19 cellular contexts compared by ENCODE assay signal in the genomic region with DNA sequence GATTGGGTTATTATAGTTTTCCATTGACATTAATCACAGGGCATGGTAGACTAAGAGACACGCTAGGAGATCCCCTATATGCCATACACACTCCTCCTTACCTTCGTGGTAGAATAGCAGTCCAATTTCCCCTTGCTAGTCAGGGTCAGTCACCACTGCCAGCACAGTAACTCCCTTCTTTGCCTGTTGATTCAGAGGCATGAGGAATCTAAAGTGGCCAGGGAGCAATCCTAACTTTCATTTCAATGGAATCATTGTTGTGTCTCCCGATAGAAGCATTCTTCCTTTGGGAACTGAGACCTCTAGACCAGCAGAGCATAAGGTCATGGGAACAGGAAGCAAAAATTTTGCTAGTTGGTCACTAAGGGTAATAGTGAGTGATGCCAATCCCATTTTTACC. TPM values are rescaled to one million over a fixed set of nuclear protein-coding genes. Genes with fewer than 3 reads are reported as not detected.
A peak's percentile ranks its signal among the peaks of the same experiment; 100 is the strongest.
DNase-seq lines count a peak whose midpoint lies in the region.
"Had no signal": no experiment of that assay in that cellular context is flagged by ENCODE, and none has a peak within 500 bp of the region (broad histone marks: within the 10 kb centered on the region; RNA-seq: fewer than 3 reads in every experiment).

No MANE protein-coding gene starts in this region.

- H3K27ac ChIP-seq in GM23248: no peak overlapping the region
- H3K27ac ChIP-seq: A549, HL-60 had no signal

- no peaks in the 10 kb centered on the region for H3K9me3 ChIP-seq in GM23248 (ENCODE audit: low read depth)
- H3K9me3 ChIP-seq: A549, Caco-2 had no signal

- no peaks in the 10 kb centered on the region for H3K4me1 Mint-ChIP-seq in activated T-helper 2 cell treated with anti-CD3 and anti-CD28 coated beads, Interferon-gamma antibody, Interleukin-2, Interleukin-4, amounts not matched to agents 10 μg/mL and 5 μg/mL and 100 μg/mL, durations not matched to agents 14 hours and 24 hours and 36 hours (ENCODE audit: low read depth)
- H3K4me1 Mint-ChIP-seq: CD14-positive monocyte had no signal

- no peaks in the 10 kb centered on the region for H3K79me2 ChIP-seq in GM23248 (ENCODE audit: insufficient read depth)

- DNase-seq in RPMI7951 (ENCODE audit: low read depth) (peak; percentile 5), dermis blood vessel endothelial cell (peak; percentile 23), islet precursor cell (peak; percentile 67), GM23248 (no peak), NOMO-1 treated with DMSO at 0.1 percent for 48 hours (lab: John Stamatoyannopoulos, UW; ENCODE audit: unreplicated experiment) (no peak), NCI-H2029 treated with DMSO at 0.1 percent for 48 hours (lab: John Stamatoyannopoulos, UW) (no peak)
- no peak for DNase-seq in activated T-helper 2 cell treated with anti-CD3 and anti-CD28 coated beads, Interferon-gamma antibody, Interleukin-2, Interleukin-4, amounts not matched to agents 10 μg/mL and 5 μg/mL and 100 μg/mL, durations not matched to agents 14 hours and 24 hours and 36 hours (ENCODE audit: low spot score)
- DNase-seq: Caco-2; CD8-positive, alpha-beta T cell; DND-41; GDM1; GOT3; HCEC 1CT; HFFc6; IMR-90 had no signal

- no peaks in the 10 kb centered on the region for H3K36me3 ChIP-seq in GM23248 (ENCODE audit: low read depth)

- no peak overlapping the region for H3K4me2 ChIP-seq in GM23248 (ENCODE audit: unreplicated experiment)
- H3K4me2 ChIP-seq: A549 had no signal

- no peaks in the 10 kb centered on the region for H3K4me1 ChIP-seq in GM23248 (ENCODE audit: insufficient read depth)
- H3K4me1 ChIP-seq: A549, Caco-2 had no signal

- no peaks in the 10 kb centered on the region for H3F3A ChIP-seq in GM23248 (ENCODE audit: insufficient read depth)

- no peaks in the 10 kb centered on the region for H4K20me1 ChIP-seq in GM23248 (ENCODE audit: insufficient read depth)

- no peak overlapping the region for H3K4me3 Mint-ChIP-seq in activated T-helper 2 cell treated with anti-CD3 and anti-CD28 coated beads, Interferon-gamma antibody, Interleukin-2, Interleukin-4, amounts not matched to agents 10 μg/mL and 5 μg/mL and 100 μg/mL, durations not matched to agents 14 hours and 24 hours and 36 hours (ENCODE audit: low read depth)
- H3K4me3 Mint-ChIP-seq: CD14-positive monocyte; CD8-positive, alpha-beta T cell; HFFc6 had no signal

- no peaks in the 10 kb centered on the region for H3K9me3 Mint-ChIP-seq in activated T-helper 2 cell treated with anti-CD3 and anti-CD28 coated beads, Interferon-gamma antibody, Interleukin-2, Interleukin-4, amounts not matched to agents 10 μg/mL and 5 μg/mL and 100 μg/mL, durations not matched to agents 14 hours and 24 hours and 36 hours
- H3K9me3 Mint-ChIP-seq: CD8-positive, alpha-beta T cell had no signal

- 61% methylated on average over 3 of the region's 3 CpGs for WGBS in GM23248 (ENCODE audit: low coverage in 1 of 2, low lambda C conversion rate in 2 of 2, missing lambda C conversion rate in 2 of 2), 2 experiments

- intact Hi-C loops in activated T-helper 2 cell treated with anti-CD3 and anti-CD28 coated beads, Interferon-gamma antibody, Interleukin-2, Interleukin-4, amounts not matched to agents 10 μg/mL and 5 μg/mL and 100 μg/mL, durations not matched to agents 14 hours and 24 hours and 36 hours (cut with micrococcal nuclease): no loop called here

- no peak overlapping the region for H3K4me3 ChIP-seq in GM23248
- H3K4me3 ChIP-seq: A549 had no signal

- H3K27ac Mint-ChIP-seq in activated T-helper 2 cell treated with anti-CD3 and anti-CD28 coated beads, Interferon-gamma antibody, Interleukin-2, Interleukin-4, amounts not matched to agents 10 μg/mL and 5 μg/mL and 100 μg/mL, durations not matched to agents 14 hours and 24 hours and 36 hours: no peak overlapping the region
- H3K27ac Mint-ChIP-seq: CD14-positive monocyte; CD8-positive, alpha-beta T cell; HFFc6 had no signal

- H3K9ac ChIP-seq in GM23248: no peak overlapping the region

- no peaks in the 10 kb centered on the region for H3K9me2 ChIP-seq in GM23248 (ENCODE audit: insufficient read depth)

- no peaks in the 10 kb centered on the region for H3K36me3 Mint-ChIP-seq in activated T-helper 2 cell treated with anti-CD3 and anti-CD28 coated beads, Interferon-gamma antibody, Interleukin-2, Interleukin-4, amounts not matched to agents 10 μg/mL and 5 μg/mL and 100 μg/mL, durations not matched to agents 14 hours and 24 hours and 36 hours (ENCODE audit: low read depth)
- H3K36me3 Mint-ChIP-seq: CD14-positive monocyte; CD8-positive, alpha-beta T cell had no signal

- H3K27me3 ChIP-seq in GM23248 (replicated peaks; ENCODE audit: insufficient read depth): no peaks in the 10 kb centered on the region; the same call in 1 of the 2 replicates

- H3K27me3 Mint-ChIP-seq in activated T-helper 2 cell treated with anti-CD3 and anti-CD28 coated beads, Interferon-gamma antibody, Interleukin-2, Interleukin-4, amounts not matched to agents 10 μg/mL and 5 μg/mL and 100 μg/mL, durations not matched to agents 14 hours and 24 hours and 36 hours (ENCODE audit: low read depth): peaks cover 15% of the 10 kb centered on the region

- in situ Hi-C loops in GM23248 (cut with MboI): no loop called here

- H2AFZ ChIP-seq in GM23248: no peak overlapping the region

RNA-seq across cellular contexts. Expression of a gene that starts 51.1 kb away (rescaled TPM):
- not detected in 2 replicates for total RNA-seq in RPMI7951 (2014; rRNA removed; shearing (Covaris generic))
- total RNA-seq in dermis blood vessel endothelial cell: 0.14 and 0.68 TPM in 2 replicates
- 0.13 TPM in 1 of 2 replicates, not detected in the other for total RNA-seq in GM23248 (2014; rRNA removed; shearing (Covaris generic))
- 0.25 TPM in 1 of 2 replicates, not detected in the other for polyA plus RNA-seq in GM23248 (2016; fragmentation: Nextera tagmentation; extraction: Ambion mirVana)
- 0.07 TPM in 1 of 2 replicates, not detected in the other for total RNA-seq in activated T-helper 2 cell treated with anti-CD3 and anti-CD28 coated beads, Interferon-gamma antibody, Interleukin-2, Interleukin-4, amounts not matched to agents 10 μg/mL and 5 μg/mL and 100 μg/mL, durations not matched to agents 14 hours and 24 hours and 36 hours
- total RNA-seq: Caco-2, HFFc6 had no signal
- polyA plus RNA-seq: A549, BJ, CD14-positive monocyte had no signal

Comparison
In these comparisons a context has a peak if more than half of its experiments do, and no peak if none do; other contexts are left out.
1. DNase-seq: peak in RPMI7951 (single experiment), dermis blood vessel endothelial cell (single experiment) and islet precursor cell (single experiment); none in GM23248 (single experiment), activated T-helper 2 cell treated with anti-CD3 and anti-CD28 coated beads, Interferon-gamma antibody, Interleukin-2, Interleukin-4, amounts not matched to agents 10 μg/mL and 5 μg/mL and 100 μg/mL, durations not matched to agents 14 hours and 24 hours and 36 hours (single experiment), NOMO-1 treated with DMSO at 0.1 percent for 48 hours (single experiment) and NCI-H2029 treated with DMSO at 0.1 percent for 48 hours (single experiment).